22 cellular contexts compared by ENCODE assay signal in the genomic region with DNA sequence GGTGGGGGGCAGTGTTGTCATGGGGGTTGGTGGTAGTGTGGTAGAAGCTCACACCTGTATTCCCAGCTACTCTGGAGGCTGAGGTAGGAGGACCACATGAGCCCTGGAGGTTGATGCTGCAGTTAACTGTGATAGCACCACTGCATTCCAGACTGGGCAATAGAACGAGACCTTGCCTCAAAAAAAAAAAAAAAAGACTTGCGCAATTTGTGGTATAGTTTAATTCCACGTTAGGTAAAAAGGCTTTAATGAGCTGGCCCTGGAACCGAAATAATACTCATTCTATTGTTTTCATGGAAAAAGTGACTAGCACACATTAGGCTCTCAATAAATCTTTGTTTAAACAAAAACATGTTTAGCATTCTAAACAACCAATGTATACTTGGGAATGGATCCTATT.
"Had no signal": no experiment of that assay in that cellular context is flagged by ENCODE, and none has a peak within 500 bp of the region (broad histone marks: within the 10 kb centered on the region; RNA-seq: fewer than 3 reads in every experiment).

No MANE protein-coding gene starts in this region.

- FAIRE-seq: kidney had no signal

- ATAC-seq: gastroesophageal sphincter; left cardiac atrium; left ventricle myocardium superior; psoas muscle; stimulated activated naive B cell treated with anti-CD40 and anti-IgM and Interleukin-4, amounts not matched to agents 10 μg/mL and 1 μg/mL and 100 μg/mL, for 72 hours; stimulated activated naive CD8-positive, alpha-beta T cell treated with anti-CD3 and anti-CD28 coated beads, Interleukin-15, amount 100 ng/mL, for 72 hours had no signal

- H3K27me3 ChIP-seq: dorsolateral prefrontal cortex, esophagus muscularis mucosa, gastroesophageal sphincter, sigmoid colon, testis, tibial nerve had no signal

- H3K36me3 ChIP-seq: esophagus muscularis mucosa, gastroesophageal sphincter, sigmoid colon, tibial nerve had no signal

- DNase-seq: cortex of kidney; dorsolateral prefrontal cortex; effector memory CD4-positive, alpha-beta T cell; glutamatergic neuron; kidney; left cardiac atrium; left ventricle myocardium superior; mesendoderm; naive B cell; psoas muscle; sigmoid colon; stimulated activated CD4-positive, alpha-beta T cell treated with anti-CD3 and anti-CD28 coated beads, Interleukin-2, amount 100 ng/mL, for 24 hours; stimulated activated CD4-positive, alpha-beta T cell treated with anti-CD3 and anti-CD28 coated beads, Interleukin-4, amount 100 ng/mL, for 4 hours; stimulated activated naive B cell treated with anti-CD40 and anti-IgM and Interleukin-4, amounts not matched to agents 10 μg/mL and 1 μg/mL and 100 μg/mL, for 72 hours; stimulated activated naive CD8-positive, alpha-beta T cell treated with anti-CD3 and anti-CD28 coated beads, Interleukin-15, amount 100 ng/mL, for 72 hours; testis had no signal

- H3K4me3 ChIP-seq: dorsolateral prefrontal cortex, esophagus muscularis mucosa, gastroesophageal sphincter, lung, psoas muscle, sigmoid colon, skin epidermis, testis, tibial nerve had no signal

- H3K27ac ChIP-seq: dorsolateral prefrontal cortex, epithelial cell of prostate, esophagus muscularis mucosa, gastroesophageal sphincter, psoas muscle, sigmoid colon, skin epidermis, testis, tibial nerve had no signal

- H3K4me1 ChIP-seq: esophagus muscularis mucosa, gastroesophageal sphincter, psoas muscle, sigmoid colon, testis, tibial nerve had no signal

- H3K9me3 ChIP-seq: esophagus muscularis mucosa, gastroesophageal sphincter, psoas muscle, sigmoid colon, testis, tibial nerve had no signal
